ENCODE assay signal across 28 cellular contexts in genomic region chr4:25347473-25347872, GRCh38.
"Had no signal": no experiment of that assay in that cellular context is flagged by ENCODE, and none has a peak within 500 bp of the region (broad histone marks: within the 10 kb centered on the region; RNA-seq: fewer than 3 reads in every experiment).

No MANE protein-coding gene starts in this region.

- ATAC-seq: foreskin keratinocyte, heart right ventricle, left ventricle myocardium superior, WTC11 had no signal

- H3K4me3 Mint-ChIP-seq: activated CD4-positive, alpha-beta memory T cell treated with anti-CD3 and anti-CD28 coated beads, Interleukin-2, amount 10 ng/mL, durations not matched to agents 7 days and 5 days; activated CD4-positive, alpha-beta T cell treated with anti-CD3 and anti-CD28 coated beads, Interleukin-2, amount 10 ng/mL, durations not matched to agents 7 days and 5 days; activated naive CD4-positive, alpha-beta T cell treated with anti-CD3 and anti-CD28 coated beads, Interleukin-2, amount 50 U/mL, for 24 hours; activated naive CD8-positive, alpha-beta T cell treated with anti-CD3 and anti-CD28 coated beads, Interleukin-2, amount 50 U/mL, for 24 hours; activated T-cell treated with anti-CD3 and anti-CD28 coated beads, Interleukin-2, amount 50 U/mL, for 24 hours; mesothelial cell of epicardium; naive B cell; stimulated activated memory B cell treated with anti-CD40 and anti-IgM and Interleukin-4, amounts not matched to agents 10 μg/mL and 1 μg/mL and 100 μg/mL, for 72 hours; stimulated activated naive CD8-positive, alpha-beta T cell treated with anti-CD3 and anti-CD28 coated beads, Interleukin-15, amount 100 ng/mL, for 72 hours; type B pancreatic cell; WTC11 had no signal

- H3K4me1 Mint-ChIP-seq: activated CD4-positive, alpha-beta memory T cell treated with anti-CD3 and anti-CD28 coated beads, Interleukin-2, amount 10 ng/mL, durations not matched to agents 7 days and 5 days had no signal

- H3K27me3 Mint-ChIP-seq: activated CD4-positive, alpha-beta memory T cell treated with anti-CD3 and anti-CD28 coated beads, Interleukin-2, amount 10 ng/mL, durations not matched to agents 7 days and 5 days; activated CD4-positive, alpha-beta T cell treated with anti-CD3 and anti-CD28 coated beads, Interleukin-2, amount 10 ng/mL, durations not matched to agents 7 days and 5 days; activated naive CD4-positive, alpha-beta T cell treated with anti-CD3 and anti-CD28 coated beads, Interleukin-2, amount 50 U/mL, for 24 hours; activated naive CD8-positive, alpha-beta T cell treated with anti-CD3 and anti-CD28 coated beads, Interleukin-2, amount 50 U/mL, for 24 hours; activated T-cell treated with anti-CD3 and anti-CD28 coated beads, Interleukin-2, amount 50 U/mL, for 24 hours; naive B cell; progenitor cell of endocrine pancreas; stimulated activated memory B cell treated with anti-CD40 and anti-IgM and Interleukin-4, amounts not matched to agents 10 μg/mL and 1 μg/mL and 100 μg/mL, for 72 hours; stimulated activated naive CD8-positive, alpha-beta T cell treated with anti-CD3 and anti-CD28 coated beads, Interleukin-15, amount 100 ng/mL, for 72 hours; type B pancreatic cell had no signal

- DNase-seq: activated CD4-positive, alpha-beta memory T cell treated with anti-CD3 and anti-CD28 coated beads, Interleukin-2, amount 10 ng/mL, durations not matched to agents 7 days and 5 days; activated CD4-positive, alpha-beta T cell treated with anti-CD3 and anti-CD28 coated beads for 1 hour; activated CD4-positive, alpha-beta T cell treated with anti-CD3 and anti-CD28 coated beads, Interleukin-2, amount 10 ng/mL, durations not matched to agents 7 days and 5 days; activated CD8-positive, alpha-beta memory T cell treated with anti-CD3 and anti-CD28 coated beads, Interleukin-2, amount 50 U/mL, for 48 hours; activated naive CD8-positive, alpha-beta T cell treated with anti-CD3 and anti-CD28 coated beads, Interleukin-2, amount 50 U/mL, for 24 hours; activated T-cell treated with anti-CD3 and anti-CD28 coated beads, Interleukin-2, amount 50 U/mL, for 24 hours; amygdala; central memory CD4-positive, alpha-beta T cell; foreskin keratinocyte; heart right ventricle; left ventricle myocardium superior; ovary; stimulated activated CD4-positive, alpha-beta T cell treated with anti-CD3 and anti-CD28 coated beads, Interleukin-1b, Interleukin-23, amount 100 ng/mL, for 48 hours; stimulated activated CD4-positive, alpha-beta T cell treated with anti-CD3 and anti-CD28 coated beads, Interleukin-4, amount 100 ng/mL, for 4 hours; stimulated activated CD8-positive, alpha-beta memory T cell treated with anti-CD3 and anti-CD28 coated beads, Interleukin-4, amount 100 ng/mL, for 48 hours; stimulated activated naive CD8-positive, alpha-beta T cell treated with anti-CD3 and anti-CD28 coated beads, Interleukin-15, amount 100 ng/mL, for 72 hours; substantia nigra; uterus had no signal

- H3K27ac Mint-ChIP-seq: activated CD4-positive, alpha-beta memory T cell treated with anti-CD3 and anti-CD28 coated beads, Interleukin-2, amount 10 ng/mL, durations not matched to agents 7 days and 5 days; activated CD4-positive, alpha-beta T cell treated with anti-CD3 and anti-CD28 coated beads, Interleukin-2, amount 10 ng/mL, durations not matched to agents 7 days and 5 days; activated T-cell treated with anti-CD3 and anti-CD28 coated beads, Interleukin-2, amount 50 U/mL, for 24 hours; activated T-helper 2 cell treated with anti-CD3 and anti-CD28 coated beads, Interferon-gamma antibody, Interleukin-2, Interleukin-4, amounts not matched to agents 10 μg/mL and 5 μg/mL and 100 μg/mL, durations not matched to agents 14 hours and 24 hours and 36 hours; mesothelial cell of epicardium; progenitor cell of endocrine pancreas; stimulated activated memory B cell treated with anti-CD40 and anti-IgM and Interleukin-4, amounts not matched to agents 10 μg/mL and 1 μg/mL and 100 μg/mL, for 72 hours; type B pancreatic cell; WTC11 had no signal

- H3K4me3 ChIP-seq: esophagus muscularis mucosa, heart right ventricle, ovary, smooth muscle cell, uterus had no signal

- H3K9me3 Mint-ChIP-seq: activated CD4-positive, alpha-beta memory T cell treated with anti-CD3 and anti-CD28 coated beads, Interleukin-2, amount 10 ng/mL, durations not matched to agents 7 days and 5 days; activated CD4-positive, alpha-beta T cell treated with anti-CD3 and anti-CD28 coated beads, Interleukin-2, amount 10 ng/mL, durations not matched to agents 7 days and 5 days; activated naive CD4-positive, alpha-beta T cell treated with anti-CD3 and anti-CD28 coated beads, Interleukin-2, amount 50 U/mL, for 24 hours; activated naive CD8-positive, alpha-beta T cell treated with anti-CD3 and anti-CD28 coated beads, Interleukin-2, amount 50 U/mL, for 24 hours; activated T-cell treated with anti-CD3 and anti-CD28 coated beads, Interleukin-2, amount 50 U/mL, for 24 hours; naive B cell; stimulated activated memory B cell treated with anti-CD40 and anti-IgM and Interleukin-4, amounts not matched to agents 10 μg/mL and 1 μg/mL and 100 μg/mL, for 72 hours; stimulated activated naive CD8-positive, alpha-beta T cell treated with anti-CD3 and anti-CD28 coated beads, Interleukin-15, amount 100 ng/mL, for 72 hours; type B pancreatic cell had no signal
